ENCODE assay signal across 12 cellular contexts in the genomic region with DNA sequence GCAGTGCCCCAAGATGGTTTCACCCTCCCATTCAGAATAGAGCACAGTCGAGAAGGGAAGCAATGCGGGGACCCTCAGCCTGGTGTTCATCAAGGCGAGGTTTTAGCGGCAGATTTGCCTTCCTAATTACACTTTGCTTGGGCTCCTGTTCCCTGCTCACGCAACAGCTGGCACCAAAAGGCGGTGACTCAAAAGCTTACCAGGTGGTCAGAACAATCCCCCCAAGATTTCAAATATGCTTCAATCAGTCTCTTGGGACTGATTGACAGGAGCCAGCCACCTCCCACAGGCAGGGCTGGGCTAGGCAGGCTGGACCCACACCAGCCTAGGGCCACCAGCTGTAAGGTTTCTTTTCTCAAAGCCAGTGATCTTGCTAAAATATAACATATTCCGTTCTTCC. TPM values are rescaled to one million over a fixed set of nuclear protein-coding genes. Genes with fewer than 3 reads are reported as not detected.
"Had no signal": no experiment of that assay in that cellular context is flagged by ENCODE, and none has a peak within 500 bp of the region (broad histone marks: within the 10 kb centered on the region; RNA-seq: fewer than 3 reads in every experiment).

No MANE protein-coding gene starts in this region.

- FAIRE-seq: colon, endometrium had no signal

- H3K36me3 Mint-ChIP-seq: natural killer cell treated with Interleukin-12 subunit alpha and Interleukin-12 subunit beta and Interleukin-15 and Interleukin-18, amount 100 ng/mL, for 72 hours; stimulated activated memory B cell treated with anti-CD40 and anti-IgM and Interleukin-4, amounts not matched to agents 10 μg/mL and 1 μg/mL and 100 μg/mL, for 72 hours had no signal

- H3K4me3 Mint-ChIP-seq: activated T-helper 1 cell treated with anti-CD3 and anti-CD28 coated beads, Interleukin-12 subunit alpha, Interleukin-12 subunit beta, Interleukin-2, Interleukin-4 antibody, amounts not matched to agents 30 ng/mL and 10 ng/mL and 1 ng/mL, durations not matched to agents 14 hours and 24 hours and 36 hours; natural killer cell treated with Interleukin-12 subunit alpha and Interleukin-12 subunit beta and Interleukin-15 and Interleukin-18, amount 100 ng/mL, for 72 hours; stimulated activated memory B cell treated with anti-CD40 and anti-IgM and Interleukin-4, amounts not matched to agents 10 μg/mL and 1 μg/mL and 100 μg/mL, for 72 hours had no signal

- DNase-seq: activated CD4-positive, CD25-positive, alpha-beta regulatory T cell treated with anti-CD3 and anti-CD28 coated beads, Interleukin-2, amount 50 U/mL, for 72 hours; activated CD8-positive, alpha-beta memory T cell treated with anti-CD3 and anti-CD28 coated beads for 24 hours; activated naive CD4-positive, alpha-beta T cell treated with anti-CD3 and anti-CD28 coated beads, Interleukin-2, amount 50 U/mL, for 16 hours; hippocampal formation; kidney glomerular epithelial cell; mesendoderm had no signal

- ATAC-seq: natural killer cell treated with Interleukin-12 subunit alpha and Interleukin-12 subunit beta and Interleukin-15 and Interleukin-18, amount 100 ng/mL, for 72 hours; stimulated activated memory B cell treated with anti-CD40 and anti-IgM and Interleukin-4, amounts not matched to agents 10 μg/mL and 1 μg/mL and 100 μg/mL, for 72 hours had no signal

- H3K9me3 Mint-ChIP-seq: activated T-helper 1 cell treated with anti-CD3 and anti-CD28 coated beads, Interleukin-12 subunit alpha, Interleukin-12 subunit beta, Interleukin-2, Interleukin-4 antibody, amounts not matched to agents 30 ng/mL and 10 ng/mL and 1 ng/mL, durations not matched to agents 14 hours and 24 hours and 36 hours had no signal

- H3K27ac Mint-ChIP-seq: natural killer cell treated with Interleukin-12 subunit alpha and Interleukin-12 subunit beta and Interleukin-15 and Interleukin-18, amount 100 ng/mL, for 72 hours; stimulated activated memory B cell treated with anti-CD40 and anti-IgM and Interleukin-4, amounts not matched to agents 10 μg/mL and 1 μg/mL and 100 μg/mL, for 72 hours had no signal

RNA-seq across cellular contexts. Expression of a gene that starts 14.2 kb away (rescaled TPM):
- total RNA-seq: glomerular endothelial cell had no signal
